In the genomic region with DNA sequence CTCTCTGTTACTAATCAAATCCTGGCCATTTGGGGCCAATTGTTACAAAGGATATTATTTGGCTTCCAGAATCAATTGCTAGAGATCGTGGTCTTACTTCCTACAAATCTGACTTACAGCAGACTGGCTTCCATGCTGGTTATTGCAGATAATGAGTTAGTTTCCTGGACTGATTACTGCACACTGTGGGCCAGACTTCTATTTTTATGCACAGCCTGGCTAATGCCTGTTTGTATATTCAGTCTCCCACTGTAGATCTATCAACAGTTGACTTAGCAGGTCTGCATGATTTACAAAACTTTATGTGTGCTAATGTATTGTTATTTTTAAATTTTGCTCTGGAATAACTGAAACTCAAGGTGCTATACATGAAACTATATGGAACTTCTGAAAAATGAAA, we compare ENCODE assay signal across 33 cellular contexts.
"Had no signal": no experiment of that assay in that cellular context is flagged by ENCODE, and none has a peak within 500 bp of the region (broad histone marks: within the 10 kb centered on the region; RNA-seq: fewer than 3 reads in every experiment).

No MANE protein-coding gene starts in this region.

- H3K9me3 ChIP-seq: MG63 had no signal

- H3K27ac ChIP-seq: KMS-11 had no signal

- H3K36me3 ChIP-seq: MG63 had no signal

- H3K27me3 ChIP-seq: MG63 had no signal

- H3K4me3 ChIP-seq: MG63 had no signal

- DNase-seq: Karpas-422, Kasumi-1, KG1, MG63, MM.1S, NCI-H1048, NCI-H1092, NCI-H1092 treated with DMSO at 0.1 percent for 48 hours, NCI-H1105, NCI-H1105 treated with DMSO at 0.1 percent for 48 hours, NCI-H1417, NCI-H1417 treated with DMSO at 0.1 percent for 48 hours, NCI-H1436, NCI-H1436 treated with DMSO at 0.1 percent for 48 hours, NCI-H146, NCI-H1694, NCI-H1694 treated with DMSO at 0.1 percent for 48 hours, NCI-H187, NCI-H187 treated with DMSO at 0.1 percent for 48 hours, NCI-H1930, NCI-H2029, NCI-H2029 treated with DMSO at 0.1 percent for 48 hours, NCI-H2081, NCI-H2081 treated with DMSO at 0.1 percent for 48 hours, NCI-H2107, NCI-H2171, NCI-H2171 treated with DMSO at 0.1 percent for 48 hours, NCI-H2227 treated with DMSO at 0.1 percent for 48 hours, NCI-H226, NCI-H345, NCI-H446, NCI-H446 treated with DMSO at 0.1 percent for 48 hours had no signal
